12 cellular contexts compared by ENCODE assay signal in genomic region chr2:173982918-173983317, GRCh38. TPM values are rescaled to one million over a fixed set of nuclear protein-coding genes. Genes with fewer than 3 reads are reported as not detected.
DNase-seq lines count a peak whose midpoint lies in the region; TF ChIP-seq lines count a peak whose summit lies in the region.
"Had no signal": no experiment of that assay in that cellular context is flagged by ENCODE, and none has a peak within 500 bp of the region (broad histone marks: within the 10 kb centered on the region; RNA-seq: fewer than 3 reads in every experiment).

No MANE protein-coding gene starts in this region.

- H3K27me3 ChIP-seq in MG63 (no peaks in the 10 kb centered on the region), suprapubic skin (no peaks in the 10 kb centered on the region)

- H3K27ac ChIP-seq in suprapubic skin: peak overlapping the region; percentile 3

- H3K9me3 ChIP-seq in MG63 (no peaks in the 10 kb centered on the region), suprapubic skin (no peaks in the 10 kb centered on the region)

- TF ChIP-seq EP300 in suprapubic skin (IDR thresholded peaks at IDR 0.05): no peak

- H3K36me3 ChIP-seq in MG63 (no peaks in the 10 kb centered on the region), suprapubic skin (no peaks in the 10 kb centered on the region)

- TF ChIP-seq CTCF in suprapubic skin (IDR thresholded peaks at IDR 0.05): no peak

- intact Hi-C loops in head of caudate nucleus (cut with DNase I): no loop called here

- peaks cover 57% of the 10 kb centered on the region for H3K4me1 ChIP-seq in suprapubic skin

- H3K4me3 ChIP-seq in MG63: no peak overlapping the region
- no peak overlapping the region for H3K4me3 ChIP-seq in suprapubic skin
- H3K4me3 ChIP-seq: GM12878 had no signal

- WGBS in suprapubic skin: 16% methylated on average over 3 of the region's 3 CpGs

- DNase-seq in MG63 (peak; percentile 90), amygdala (lab: John Stamatoyannopoulos, UW) (peak in 29 of 56 donors; percentile 3 to 56 (median 20)), head of caudate nucleus (peak in 23 of 42 donors; percentile 9 to 56 (median 35)), suprapubic skin (ENCODE audit: low spot score in 2 of 2) (no peak), NK-92 (lab: John Stamatoyannopoulos, UW; ENCODE audit: unreplicated experiment) (no peak), NCI-H1436 (lab: John Stamatoyannopoulos, UW) (no peak)
- DNase-seq in central memory CD4-positive, alpha-beta T cell: no peak
- DNase-seq in stimulated activated CD8-positive, alpha-beta memory T cell treated with anti-CD3 and anti-CD28 coated beads, Interleukin-4, amount 100 ng/mL, for 48 hours: no peak
- DNase-seq: activated effector memory CD4-positive, alpha-beta T cell treated with Interleukin-2 at 50 U/mL for 16 hours; immature natural killer cell; Karpas-422 had no signal

- no peak for TF ChIP-seq POLR2A in suprapubic skin (IDR thresholded peaks at IDR 0.05)

RNA-seq across cellular contexts. Expression of gene SP3, which starts 17.7 kb away (rescaled TPM):
- total RNA-seq in MG63 (2014; rRNA removed; shearing (Covaris generic); ENCODE audit: low replicate concordance): 64.7 and 68.4 TPM in 2 replicates
- 100 to 1,000 TPM in 3 of 4 donors, 10 to 100 TPM in 1; 99.6 to 151 (median 113) TPM for total RNA-seq in suprapubic skin

Comparison
In these comparisons a context has a peak if more than half of its experiments do, and no peak if none do; other contexts are left out.
1. DNase-seq: peak in MG63 (single experiment), amygdala (29 of 56) and head of caudate nucleus (23 of 42); none in suprapubic skin (0 of 2), NK-92 (single experiment), central memory CD4-positive, alpha-beta T cell (single experiment), stimulated activated CD8-positive, alpha-beta memory T cell treated with anti-CD3 and anti-CD28 coated beads, Interleukin-4, amount 100 ng/mL, for 48 hours (single experiment) and NCI-H1436 (single experiment).